9 cellular contexts compared by ENCODE assay signal in genomic region chr12:6768385-6769002, GRCh38. TPM values are rescaled to one million over a fixed set of nuclear protein-coding genes. Genes with fewer than 3 reads are reported as not detected.
DNase-seq lines count a peak whose midpoint lies in the region; ATAC-seq, FAIRE-seq and TF ChIP-seq lines count a peak whose summit lies in the region.
"Had no signal": no experiment of that assay in that cellular context is flagged by ENCODE, and none has a peak within 500 bp of the region (broad histone marks: within the 10 kb centered on the region; RNA-seq: fewer than 3 reads in every experiment).

No MANE protein-coding gene starts in this region.

- H3K4me1 ChIP-seq in endothelial cell of umbilical vein (ENCODE audit: control insufficient read depth, extremely low read depth, insufficient read depth, low read length) (peaks cover 36% of the 10 kb centered on the region), ovary (ENCODE audit: insufficient read depth) (peaks cover 28% of the 10 kb centered on the region)

- intact Hi-C loops in endothelial cell of umbilical vein (cut with micrococcal nuclease), result no loop called here
- intact Hi-C loops in ovary (cut with DNase I), result no loop called here

- H3K36me3 ChIP-seq in endothelial cell of umbilical vein (ENCODE audit: control insufficient read depth in 2 of 2, extremely low read depth in 1 of 2, insufficient read depth in 2 of 2, low read length in 2 of 2) (peaks cover 0 to 23% of the 10 kb centered on the region in 2 experiments), ovary (no peaks in the 10 kb centered on the region)

- H3K27ac ChIP-seq in endothelial cell of umbilical vein (ENCODE audit: insufficient read depth, low read depth, low read length) (no peak overlapping the region), ovary (peak overlapping the region; percentile 91 to 100)

- peak; percentile 51 for DNase-seq in D341Med (ENCODE audit: low spot score)
- DNase-seq in NCI-H82 treated with DMSO at 0.1 percent for 48 hours (lab: John Stamatoyannopoulos, UW; ENCODE audit: unreplicated experiment), result peak; percentile 67
- peak; percentile 33 for DNase-seq in endothelial cell of umbilical vein (ENCODE audit: low read depth, low spot score)
- peak in 1 of 5 donors; percentile 43 for DNase-seq in ovary
- DNase-seq in MV-4-11 (lab: John Stamatoyannopoulos, UW), result no peak
- no peak for DNase-seq in DMS153 treated with DMSO at 0.1 percent for 48 hours (lab: John Stamatoyannopoulos, UW; ENCODE audit: unreplicated experiment)
- DNase-seq in activated CD8-positive, alpha-beta memory T cell treated with anti-CD3 and anti-CD28 coated beads for 24 hours, result no peak

- TF ChIP-seq POLR2A in endothelial cell of umbilical vein (IDR thresholded peaks at IDR 0.05; ENCODE audit: low read depth, low read length) (no peak), ovary (IDR thresholded peaks at IDR 0.05) (no peak)

- H3K9me1 ChIP-seq in endothelial cell of umbilical vein (replicated peaks; ENCODE audit: control insufficient read depth, extremely low read depth, insufficient read depth, low read length), result no peaks in the 10 kb centered on the region

- no peak for TF ChIP-seq EP300 in ovary (IDR thresholded peaks at IDR 0.05)

- peak overlapping the region; percentile 68 for H3K4me2 ChIP-seq in endothelial cell of umbilical vein (ENCODE audit: insufficient read depth, low read length)

- POLR2A ChIA-PET in endothelial cell of umbilical vein (lab: Charles Lee), result no interaction called here

- WGBS in ovary, 3 donors, result 7 to 14% (median 10%) methylated on average over 7 of the region's 7 CpGs

- H3K4me3 ChIP-seq in endothelial cell of umbilical vein (replicated peaks in 1 of 3; ENCODE audit: insufficient read depth in 1 of 3, low read depth in 1 of 3, low read length in 3 of 3) (peak overlapping the region; percentile 70 to 91 (median 74)), ovary (peak overlapping the region; percentile 68)

- dilution Hi-C loops in endothelial cell of umbilical vein (cut with MboI; ENCODE audit: extremely low pct_ligation_motif_present, low sequenced_read_pairs), result no loop called here

- H3K9ac ChIP-seq in endothelial cell of umbilical vein (replicated peaks; ENCODE audit: extremely low read depth, insufficient read depth, low read length), result peak overlapping the region; percentile 66

- ATAC-seq in GM19455 (IDR thresholded peaks at IDR 0.05; ENCODE audit: unreplicated experiment), result no peak

- no TSS peak for BruUV-seq in endothelial cell of umbilical vein (replicated peaks; lab: Mats Ljungman, UMichigan)

- H3K9me3 ChIP-seq in endothelial cell of umbilical vein (replicated peaks; ENCODE audit: control insufficient read depth, insufficient read depth, low read length), result no peaks in the 10 kb centered on the region
- no peaks in the 10 kb centered on the region for H3K9me3 ChIP-seq in ovary

- no peak overlapping the region for H2AFZ ChIP-seq in endothelial cell of umbilical vein (ENCODE audit: low read depth, low read length)

- CTCF ChIA-PET in endothelial cell of umbilical vein (lab: Charles Lee), result interaction anchor here (4.6 to 8.4 kb wide), 2 partner anchors 10 to 15 kb away, joined by 70 to 234 read pairs; partner anchors contain the start of gene MLF2

- FAIRE-seq in endothelial cell of umbilical vein (lab: Jason Lieb, UNC), result peak; percentile 77

- TF ChIP-seq CTCF in endothelial cell of umbilical vein (IDR thresholded peaks at IDR 0.05; ENCODE audit: extremely low read depth in 1 of 2, insufficient read depth in 1 of 2, low read depth in 1 of 2, low read length in 2 of 2) (no peak), ovary (IDR thresholded peaks at IDR 0.05) (no peak)

- H3K79me2 ChIP-seq in endothelial cell of umbilical vein (ENCODE audit: control insufficient read depth, insufficient read depth, low read length), result peaks cover 32% of the 10 kb centered on the region

- H4K20me1 ChIP-seq in endothelial cell of umbilical vein (replicated peaks; ENCODE audit: control insufficient read depth, extremely low read depth, insufficient read depth, low read length), result no peaks in the 10 kb centered on the region

- H3K27me3 ChIP-seq in endothelial cell of umbilical vein (ENCODE audit: control insufficient read depth in 2 of 2, insufficient read depth in 2 of 2, low read length in 2 of 2), result no peaks in the 10 kb centered on the region
- no peaks in the 10 kb centered on the region for H3K27me3 ChIP-seq in ovary

TF ChIP-seq in endothelial cell of umbilical vein, 7 proteins besides CTCF, POLR2A, EP300 and RAD21:
- TF ChIP-seq EZH2 (IDR thresholded peaks at IDR 0.05; ENCODE audit: borderline replicate concordance, low read depth, low read length, severe bottlenecking), result no peak
- no peak for TF ChIP-seq MYC (IDR thresholded peaks at IDR 0.05; ENCODE audit: low read depth, low read length)
- no peak for TF ChIP-seq POLR2AphosphoS5 (IDR thresholded peaks at IDR 0.05; ENCODE audit: insufficient read depth, low read depth, low read length)
- TF ChIP-seq, protein P1, sequence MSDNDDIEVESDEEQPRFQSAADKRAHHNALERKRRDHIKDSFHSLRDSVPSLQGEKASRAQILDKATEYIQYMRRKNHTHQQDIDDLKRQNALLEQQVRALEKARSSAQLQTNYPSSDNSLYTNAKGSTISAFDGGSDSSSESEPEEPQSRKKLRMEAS (IDR thresholded peaks at IDR 0.05; ENCODE audit: insufficient read depth, insufficient read length), result no peak
- TF ChIP-seq JUN (IDR thresholded peaks at IDR 0.05; ENCODE audit: borderline replicate concordance, insufficient read depth, insufficient read length, low read depth), result no peak
- no peak for TF ChIP-seq GATA2 (IDR thresholded peaks at IDR 0.05; ENCODE audit: insufficient read depth, insufficient read length, low read depth, low read length)
- no peak for TF ChIP-seq FOS (IDR thresholded peaks at IDR 0.05; ENCODE audit: borderline replicate concordance, insufficient read depth, low read length)

RNA-seq across cellular contexts. Expression of gene PTMS, which starts 2.3 kb away (rescaled TPM):
- total RNA-seq in endothelial cell of umbilical vein, result 518 and 555 TPM in 2 replicates
- 661 and 787 TPM in 2 replicates for polyA plus RNA-seq in endothelial cell of umbilical vein
- 356 and 357 TPM in 2 replicates for polyA plus RNA-seq in endothelial cell of umbilical vein (2011; cell fraction: cytosol; rRNA removed)
- 146 and 181 TPM in 2 replicates for polyA plus RNA-seq in endothelial cell of umbilical vein (2011; cell fraction: nucleus; rRNA removed)
- polyA plus RNA-seq in endothelial cell of umbilical vein (2012), result 327 and 655 TPM in 2 replicates
- 264 and 340 TPM in 2 replicates for polyA minus RNA-seq in endothelial cell of umbilical vein
- 73.9 TPM for polyA minus RNA-seq in endothelial cell of umbilical vein (2011; cell fraction: cytosol; rRNA and poly(A)+ RNA removed)
- 40.4 and 51.6 TPM in 2 replicates for polyA minus RNA-seq in endothelial cell of umbilical vein (2011; cell fraction: nucleus; rRNA and poly(A)+ RNA removed)
- total RNA-seq in ovary, result 1,000 to 10,000 TPM in 1 of 7 donors, 100 to 1,000 TPM in 6; 100 to 1,013 (median 576) TPM
- polyA plus RNA-seq in ovary, result 100 to 1,000 TPM; 550 to 594 TPM

RNA-seq across cellular contexts. Expression of gene LAG3, which starts 3.8 kb away (rescaled TPM):
- total RNA-seq in endothelial cell of umbilical vein (3.8 and 4.1 TPM in 2 replicates), ovary (10 to 100 TPM in 6 of 7 donors, 1 to 10 TPM in 1; 8.5 to 21.8 (median 16.0) TPM)
- polyA plus RNA-seq in endothelial cell of umbilical vein (1.3 and 1.8 TPM in 2 replicates), ovary (10 to 100 TPM in 1 of 2 donors, 1 to 10 TPM in 1; 4.7 to 13.7 TPM)
- 0.17 and 0.58 TPM in 2 replicates for polyA plus RNA-seq in endothelial cell of umbilical vein (2011; cell fraction: cytosol; rRNA removed)
- 8.8 and 10.8 TPM in 2 replicates for polyA plus RNA-seq in endothelial cell of umbilical vein (2011; cell fraction: nucleus; rRNA removed)
- 1.2 and 1.7 TPM in 2 replicates for polyA plus RNA-seq in endothelial cell of umbilical vein (2012)
- 0.58 and 1.8 TPM in 2 replicates for polyA minus RNA-seq in endothelial cell of umbilical vein
- not detected for polyA minus RNA-seq in endothelial cell of umbilical vein (2011; cell fraction: cytosol; rRNA and poly(A)+ RNA removed)
- polyA minus RNA-seq in endothelial cell of umbilical vein (2011; cell fraction: nucleus; rRNA and poly(A)+ RNA removed), result 1.5 and 2.8 TPM in 2 replicates

RNA-seq across cellular contexts. Expression of gene MLF2, which starts 15.6 kb away (rescaled TPM):
- total RNA-seq in endothelial cell of umbilical vein, result 136 and 147 TPM in 2 replicates
- 306 and 319 TPM in 2 replicates for polyA plus RNA-seq in endothelial cell of umbilical vein
- 189 and 228 TPM in 2 replicates for polyA plus RNA-seq in endothelial cell of umbilical vein (2011; cell fraction: cytosol; rRNA removed)
- 119 and 136 TPM in 2 replicates for polyA plus RNA-seq in endothelial cell of umbilical vein (2011; cell fraction: nucleus; rRNA removed)
- polyA plus RNA-seq in endothelial cell of umbilical vein (2012), result 160 and 203 TPM in 2 replicates
- polyA minus RNA-seq in endothelial cell of umbilical vein, result 221 and 250 TPM in 2 replicates
- polyA minus RNA-seq in endothelial cell of umbilical vein (2011; cell fraction: cytosol; rRNA and poly(A)+ RNA removed), result 55.0 TPM
- polyA minus RNA-seq in endothelial cell of umbilical vein (2011; cell fraction: nucleus; rRNA and poly(A)+ RNA removed), result 43.1 and 46.8 TPM in 2 replicates
- 100 to 1,000 TPM in 6 of 7 donors, 10 to 100 TPM in 1; 64.1 to 162 (median 141) TPM for total RNA-seq in ovary
- 100 to 1,000 TPM; 130 to 138 TPM for polyA plus RNA-seq in ovary

RNA-seq across cellular contexts. Expression of gene CD4, which starts 20.8 kb away (rescaled TPM):
- not detected in 2 replicates for total RNA-seq in endothelial cell of umbilical vein
- polyA plus RNA-seq in endothelial cell of umbilical vein, result not detected in 2 replicates
- not detected in 2 replicates for polyA plus RNA-seq in endothelial cell of umbilical vein (2011; cell fraction: cytosol; rRNA removed)
- not detected in 2 replicates for polyA plus RNA-seq in endothelial cell of umbilical vein (2011; cell fraction: nucleus; rRNA removed)
- polyA plus RNA-seq in endothelial cell of umbilical vein (2012), result 0.05 TPM in 1 of 2 replicates, not detected in the other
- not detected in 2 replicates for polyA minus RNA-seq in endothelial cell of umbilical vein
- not detected for polyA minus RNA-seq in endothelial cell of umbilical vein (2011; cell fraction: cytosol; rRNA and poly(A)+ RNA removed)
- not detected in 2 replicates for polyA minus RNA-seq in endothelial cell of umbilical vein (2011; cell fraction: nucleus; rRNA and poly(A)+ RNA removed)
- total RNA-seq in ovary, result 10 to 100 TPM in 4 of 7 donors, 1 to 10 TPM in 3; 2.1 to 12.5 (median 10.3) TPM
- 10 to 100 TPM in 1 of 2 donors, 1 to 10 TPM in 1; 7.3 to 40.2 TPM for polyA plus RNA-seq in ovary
- total RNA-seq: pulmonary artery endothelial cell had no signal

RNA-seq across cellular contexts. Expression of gene COPS7A, which starts 44.6 kb away (rescaled TPM):
- total RNA-seq in endothelial cell of umbilical vein (36.5 and 41.1 TPM in 2 replicates), ovary (10 to 100 TPM; 36.4 to 61.4 (median 48.4) TPM)
- polyA plus RNA-seq in endothelial cell of umbilical vein (104 and 112 TPM in 2 replicates), ovary (10 to 100 TPM; 45.7 to 74.8 TPM)
- 85.3 and 85.9 TPM in 2 replicates for polyA plus RNA-seq in endothelial cell of umbilical vein (2011; cell fraction: cytosol; rRNA removed)
- polyA plus RNA-seq in endothelial cell of umbilical vein (2011; cell fraction: nucleus; rRNA removed), result 81.1 and 86.9 TPM in 2 replicates
- polyA plus RNA-seq in endothelial cell of umbilical vein (2012), result 42.2 and 52.7 TPM in 2 replicates
- polyA minus RNA-seq in endothelial cell of umbilical vein, result 34.1 and 41.1 TPM in 2 replicates
- polyA minus RNA-seq in endothelial cell of umbilical vein (2011; cell fraction: cytosol; rRNA and poly(A)+ RNA removed), result 16.7 TPM
- 11.3 TPM in 2 replicates for polyA minus RNA-seq in endothelial cell of umbilical vein (2011; cell fraction: nucleus; rRNA and poly(A)+ RNA removed)

Comparison
In these comparisons a context has a peak if more than half of its experiments do, and no peak if none do; other contexts are left out.
1. DNase-seq: peak in D341Med (single experiment), NCI-H82 treated with DMSO at 0.1 percent for 48 hours (single experiment) and endothelial cell of umbilical vein (single experiment); none in MV-4-11 (single experiment), DMS153 treated with DMSO at 0.1 percent for 48 hours (single experiment) and activated CD8-positive, alpha-beta memory T cell treated with anti-CD3 and anti-CD28 coated beads for 24 hours (single experiment).